Comparison of ENCODE assay signal across 17 cellular contexts in the genomic region with DNA sequence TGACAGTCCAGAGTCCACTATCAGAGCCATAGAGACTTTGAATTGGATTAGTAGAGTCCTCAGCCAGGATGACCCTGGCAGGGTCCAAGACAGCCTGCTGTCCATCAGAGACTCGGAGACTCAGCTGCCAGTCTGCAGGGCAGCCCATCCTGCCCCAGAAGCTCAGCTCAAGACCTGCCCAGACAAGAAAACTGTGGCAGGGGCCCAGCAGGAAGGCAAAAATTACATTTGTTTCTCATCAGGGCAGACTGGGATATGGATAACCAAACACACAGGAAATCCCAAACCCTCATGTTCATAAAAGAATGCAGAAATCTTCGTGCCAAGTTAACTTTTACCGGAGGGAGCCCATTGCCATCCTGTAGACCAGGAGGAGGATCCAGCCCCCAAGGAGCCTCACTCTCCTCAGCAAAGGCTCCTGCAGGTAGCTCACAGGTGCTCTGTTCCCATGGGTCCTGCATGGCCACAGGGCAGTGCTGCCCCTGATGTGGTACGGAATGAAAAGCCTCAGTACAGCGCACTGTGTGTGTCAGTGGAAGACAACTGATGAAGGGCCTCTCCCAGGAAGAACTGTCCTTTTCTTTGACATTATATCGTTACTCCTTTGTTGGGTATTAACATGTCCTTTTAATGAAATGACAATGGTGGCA.
DNase-seq lines count a peak whose midpoint lies in the region; ATAC-seq, FAIRE-seq and TF ChIP-seq lines count a peak whose summit lies in the region.
"Had no signal": no experiment of that assay in that cellular context is flagged by ENCODE, and none has a peak within 500 bp of the region (broad histone marks: within the 10 kb centered on the region; RNA-seq: fewer than 3 reads in every experiment).

No MANE protein-coding gene starts in this region.

- CTCF ChIA-PET in RWPE1 (lab: Yijun Ruan, JAX): no interaction called here

- FAIRE-seq in pancreas (lab: Jason Lieb, UNC): no peak

- 39 to 42% methylated on average over 6 of the region's 6 CpGs for WGBS in pancreas, 2 donors
- WGBS in psoas muscle, 3 donors: 74 to 80% (median 74%) methylated on average over 6 of the region's 6 CpGs

- H3K4me3 ChIP-seq in AG10803 (ENCODE audit: low read length) (no peak overlapping the region), pancreas (no peak overlapping the region), psoas muscle (no peak overlapping the region)
- H3K4me3 ChIP-seq: GM23338 had no signal

- intact Hi-C loops in pancreas (cut with DNase I) (no loop called here), psoas muscle (cut with DNase I) (no loop called here)

- H3K27me3 ChIP-seq in pancreas (no peaks in the 10 kb centered on the region), psoas muscle (ENCODE audit: insufficient read depth in 3 of 3, low read length in 2 of 3) (no peaks in the 10 kb centered on the region)

- ATAC-seq in pancreas (peak; percentile 66 to 81 (median 74)), psoas muscle (no peak), HG03521 (IDR thresholded peaks at IDR 0.05; ENCODE audit: unreplicated experiment) (no peak)
- ATAC-seq: GM23338, T-helper 17 cell had no signal

- H3K9me3 Mint-ChIP-seq in glutamatergic neuron (ENCODE audit: unreplicated experiment): peaks cover 7% of the 10 kb centered on the region
- H3K9me3 Mint-ChIP-seq: central memory CD8-positive, alpha-beta T cell; GM23338; nephron had no signal

- H3K27ac ChIP-seq in RWPE1 (peak overlapping the region; percentile 84), epithelial cell of prostate (peak overlapping the region; percentile 44), pancreas (peak overlapping the region; percentile 35 to 82 (median 76)), psoas muscle (no peak overlapping the region)

- H3K4me1 ChIP-seq in pancreas (peaks cover 36 to 59% (median 41%) of the 10 kb centered on the region in 3 donors), psoas muscle (peaks cover 15% of the 10 kb centered on the region)

- POLR2A ChIA-PET in RWPE1 (lab: Yijun Ruan, JAX; ENCODE audit: low non-redundant PET): no interaction called here

- DNase-seq in AG10803 (ENCODE audit: low read depth) (peak; percentile 69), RWPE1 (ENCODE audit: low spot score) (peak; percentile 59), epithelial cell of prostate (ENCODE audit: low read depth, low spot score) (no peak), pancreas (peak in 4 of 6 donors; percentile 49 to 79 (median 68)), glutamatergic neuron (no peak), psoas muscle (no peak), NCI-H1092 treated with DMSO at 0.1 percent for 48 hours (lab: John Stamatoyannopoulos, UW) (no peak)
- DNase-seq: activated CD4-positive, CD25-positive, alpha-beta regulatory T cell; effector CD4-positive, alpha-beta T cell; NCI-H187 treated with DMSO at 0.1 percent for 48 hours; SHP77 treated with DMSO at 0.1 percent for 48 hours; T-helper 17 cell had no signal

- peaks cover 8% of the 10 kb centered on the region for H3K4me1 Mint-ChIP-seq in glutamatergic neuron (ENCODE audit: low read depth, unreplicated experiment)
- H3K4me1 Mint-ChIP-seq: central memory CD8-positive, alpha-beta T cell; IgD-negative memory B cell; T-helper 17 cell had no signal

- H3K27me3 Mint-ChIP-seq in glutamatergic neuron (ENCODE audit: unreplicated experiment): peaks cover 12% of the 10 kb centered on the region

- TF ChIP-seq CTCF in AG10803 (conservative IDR thresholded peaks at IDR 0.05; ENCODE audit: low read length) (no peak), RWPE1 (conservative IDR thresholded peaks at IDR 0.05; ENCODE audit: low read depth) (no peak), pancreas (IDR thresholded peaks at IDR 0.05) (no peak), glutamatergic neuron (IDR thresholded peaks at IDR 0.05; ENCODE audit: partially characterized antibody, unreplicated experiment) (no peak), psoas muscle (IDR thresholded peaks at IDR 0.05) (no peak)

- no peak overlapping the region for H3K27ac Mint-ChIP-seq in glutamatergic neuron (ENCODE audit: unreplicated experiment)
- H3K27ac Mint-ChIP-seq: GM23338, IgD-negative memory B cell, T-helper 17 cell had no signal

- no peak overlapping the region for H3K4me3 Mint-ChIP-seq in glutamatergic neuron (ENCODE audit: unreplicated experiment)
- H3K4me3 Mint-ChIP-seq: central memory CD8-positive, alpha-beta T cell; GM23338; nephron; T-helper 17 cell had no signal

- H3K9me3 ChIP-seq in pancreas: no peaks in the 10 kb centered on the region
- no peaks in the 10 kb centered on the region for H3K9me3 ChIP-seq in psoas muscle

- H3K36me3 ChIP-seq in pancreas: no peaks in the 10 kb centered on the region
- H3K36me3 ChIP-seq in psoas muscle (ENCODE audit: insufficient read depth in 1 of 2, low read depth in 1 of 2): no peaks in the 10 kb centered on the region

- no peaks in the 10 kb centered on the region for H3K36me3 Mint-ChIP-seq in glutamatergic neuron (ENCODE audit: unreplicated experiment)

Comparison
In these comparisons a context has a peak if more than half of its experiments do, and no peak if none do; other contexts are left out.
1. DNase-seq: peak in AG10803 (single experiment), RWPE1 (single experiment) and pancreas (4 of 6); none in epithelial cell of prostate (single experiment), glutamatergic neuron (single experiment), psoas muscle (0 of 2) and NCI-H1092 treated with DMSO at 0.1 percent for 48 hours (single experiment).
2. ATAC-seq: peak in pancreas (4 of 4); none in psoas muscle (0 of 4) and HG03521 (single experiment).